2 cellular contexts compared by ENCODE assay signal in the genomic region with DNA sequence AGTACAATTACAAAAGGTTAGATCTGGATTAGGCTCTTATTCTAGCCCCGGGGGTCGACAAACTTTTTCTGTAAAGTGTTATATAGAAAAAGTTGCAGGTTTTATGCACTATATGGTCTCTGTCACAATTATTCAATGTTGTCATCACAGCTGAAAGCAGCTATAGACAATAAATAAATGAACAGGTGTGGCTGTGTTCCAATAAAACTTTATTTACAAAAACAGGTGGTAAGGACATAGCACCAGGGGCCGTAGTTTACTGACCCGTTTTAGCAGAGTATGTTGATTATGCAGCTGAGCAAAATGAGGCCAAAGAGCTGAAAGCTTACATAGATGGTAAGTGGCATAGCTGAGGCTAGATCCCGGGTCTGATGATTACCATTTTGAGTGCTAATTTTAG.
TF ChIP-seq lines count a peak whose summit lies in the region.

No MANE protein-coding gene starts in this region.

TF ChIP-seq in GM12878, 131 proteins besides CTCF, POLR2A, EP300 and RAD21:
- TF ChIP-seq SMC3 (IDR thresholded peaks at IDR 0.05; ENCODE audit: borderline replicate concordance, low read length): no peak
- TF ChIP-seq, protein P1, sequence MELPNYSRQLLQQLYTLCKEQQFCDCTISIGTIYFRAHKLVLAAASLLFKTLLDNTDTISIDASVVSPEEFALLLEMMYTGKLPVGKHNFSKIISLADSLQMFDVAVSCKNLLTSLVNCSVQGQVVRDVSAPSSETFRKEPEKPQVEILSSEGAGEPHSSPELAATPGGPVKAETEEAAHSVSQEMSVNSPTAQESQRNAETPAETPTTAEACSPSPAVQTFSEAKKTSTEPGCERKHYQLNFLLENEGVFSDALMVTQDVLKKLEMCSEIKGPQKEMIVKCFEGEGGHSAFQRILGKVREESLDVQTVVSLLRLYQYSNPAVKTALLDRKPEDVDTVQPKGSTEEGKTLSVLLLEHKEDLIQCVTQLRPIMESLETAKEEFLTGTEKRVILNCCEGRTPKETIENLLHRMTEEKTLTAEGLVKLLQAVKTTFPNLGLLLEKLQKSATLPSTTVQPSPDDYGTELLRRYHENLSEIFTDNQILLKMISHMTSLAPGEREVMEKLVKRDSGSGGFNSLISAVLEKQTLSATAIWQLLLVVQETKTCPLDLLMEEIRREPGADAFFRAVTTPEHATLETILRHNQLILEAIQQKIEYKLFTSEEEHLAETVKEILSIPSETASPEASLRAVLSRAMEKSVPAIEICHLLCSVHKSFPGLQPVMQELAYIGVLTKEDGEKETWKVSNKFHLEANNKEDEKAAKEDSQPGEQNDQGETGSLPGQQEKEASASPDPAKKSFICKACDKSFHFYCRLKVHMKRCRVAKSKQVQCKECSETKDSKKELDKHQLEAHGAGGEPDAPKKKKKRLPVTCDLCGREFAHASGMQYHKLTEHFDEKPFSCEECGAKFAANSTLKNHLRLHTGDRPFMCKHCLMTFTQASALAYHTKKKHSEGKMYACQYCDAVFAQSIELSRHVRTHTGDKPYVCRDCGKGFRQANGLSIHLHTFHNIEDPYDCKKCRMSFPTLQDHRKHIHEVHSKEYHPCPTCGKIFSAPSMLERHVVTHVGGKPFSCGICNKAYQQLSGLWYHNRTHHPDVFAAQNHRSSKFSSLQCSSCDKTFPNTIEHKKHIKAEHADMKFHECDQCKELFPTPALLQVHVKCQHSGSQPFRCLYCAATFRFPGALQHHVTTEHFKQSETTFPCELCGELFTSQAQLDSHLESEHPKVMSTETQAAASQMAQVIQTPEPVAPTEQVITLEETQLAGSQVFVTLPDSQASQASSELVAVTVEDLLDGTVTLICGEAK (IDR thresholded peaks at IDR 0.05; ENCODE audit: borderline replicate concordance): peak; percentile 77

TF ChIP-seq in K562, 482 proteins besides CTCF, POLR2A, EP300 and RAD21:
- TF ChIP-seq XRCC3 (IDR thresholded peaks at IDR 0.05): no peak
- TF ChIP-seq, protein P1 (IDR thresholded peaks at IDR 0.05): peak; percentile 85
- TF ChIP-seq, protein P1 (CRISPR knock-in tag; IDR thresholded peaks at IDR 0.05): no peak
